Comparison of ENCODE assay signal across 11 cellular contexts in the genomic region with DNA sequence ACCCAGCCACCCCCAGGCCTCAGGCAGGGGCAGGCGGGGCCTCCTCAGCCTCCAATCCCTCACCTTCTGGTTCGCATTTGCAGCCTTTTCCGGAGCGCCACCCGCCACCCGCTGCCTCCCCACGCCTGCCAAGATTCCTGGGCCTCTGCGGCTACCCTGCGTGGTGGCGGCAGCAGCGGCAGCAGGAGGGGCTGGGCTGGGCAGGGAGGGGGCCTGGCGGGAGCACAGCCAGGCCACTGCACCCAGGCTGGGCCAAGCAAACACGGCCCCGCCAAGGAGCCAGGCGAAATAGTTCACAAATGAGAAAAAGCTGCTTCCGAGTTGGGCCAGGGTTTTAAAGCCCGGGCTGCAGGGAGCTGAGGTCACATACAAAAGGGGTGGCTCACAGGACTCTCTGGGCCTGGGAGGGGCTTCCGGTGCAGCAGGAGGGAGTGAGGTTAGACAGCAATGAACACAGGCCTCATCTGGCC. TPM values are rescaled to one million over a fixed set of nuclear protein-coding genes. Genes with fewer than 3 reads are reported as not detected.
DNase-seq lines count a peak whose midpoint lies in the region; ATAC-seq and TF ChIP-seq lines count a peak whose summit lies in the region.
"Had no signal": no experiment of that assay in that cellular context is flagged by ENCODE, and none has a peak within 500 bp of the region (broad histone marks: within the 10 kb centered on the region; RNA-seq: fewer than 3 reads in every experiment).

No MANE protein-coding gene starts in this region.

- H3K36me3 Mint-ChIP-seq in nephron progenitor cell (ENCODE audit: low read depth): no peaks in the 10 kb centered on the region
- H3K36me3 Mint-ChIP-seq: CD4-positive, CD25-positive, alpha-beta regulatory T cell had no signal

- no peak overlapping the region for H3K4me3 ChIP-seq in MG63

- no peak overlapping the region for H3K4me3 Mint-ChIP-seq in nephron progenitor cell
- H3K4me3 Mint-ChIP-seq: CD4-positive, CD25-positive, alpha-beta regulatory T cell had no signal

- no peak overlapping the region for H3K27ac Mint-ChIP-seq in nephron progenitor cell
- H3K27ac Mint-ChIP-seq: CD4-positive, CD25-positive, alpha-beta regulatory T cell had no signal

- H3K9me3 Mint-ChIP-seq in nephron progenitor cell: no peaks in the 10 kb centered on the region

- peak overlapping the region; percentile 50 for H3K27ac ChIP-seq in epithelial cell of prostate

- DNase-seq in AG08396 (ENCODE audit: low spot score): peak; percentile 85
- peak; percentile 95 for DNase-seq in MG63
- DNase-seq in epithelial cell of prostate (ENCODE audit: low read depth, low spot score): no peak
- peak; percentile 40 for DNase-seq in nephron progenitor cell
- no peak for DNase-seq in activated CD4-positive, alpha-beta T cell treated with anti-CD3 and anti-CD28 coated beads for 48 hours
- no peak for DNase-seq in OCI-M1 (lab: John Stamatoyannopoulos, UW)
- DNase-seq in COLO668 (lab: John Stamatoyannopoulos, UW; ENCODE audit: unreplicated experiment): no peak
- DNase-seq: CD4-positive, CD25-positive, alpha-beta regulatory T cell; NCI-H526 treated with DMSO at 0.1 percent for 48 hours; stimulated activated CD4-positive, alpha-beta T cell treated with anti-CD3 and anti-CD28 coated beads, Interleukin-4, amount 100 ng/mL, for 24 hours had no signal

- H3K9me3 ChIP-seq in MG63: no peaks in the 10 kb centered on the region

- no peak for TF ChIP-seq CTCF in nephron progenitor cell (IDR thresholded peaks at IDR 0.05)

- no peaks in the 10 kb centered on the region for H3K27me3 ChIP-seq in MG63

- no peaks in the 10 kb centered on the region for H3K36me3 ChIP-seq in MG63

- peaks cover 13% of the 10 kb centered on the region for H3K27me3 Mint-ChIP-seq in nephron progenitor cell (ENCODE audit: low read depth, poor library complexity)

- ATAC-seq in GM21367 (IDR thresholded peaks at IDR 0.05; ENCODE audit: unreplicated experiment): no peak

- peaks cover 39% of the 10 kb centered on the region for H3K4me1 Mint-ChIP-seq in nephron progenitor cell

RNA-seq across cellular contexts. Expression of a gene that starts 9.8 kb away (rescaled TPM):
- 0.99 and 1.4 TPM in 2 replicates for total RNA-seq in MG63 (2014; rRNA removed; shearing (Covaris generic); ENCODE audit: low replicate concordance)
- total RNA-seq: CD4-positive, CD25-positive, alpha-beta regulatory T cell had no signal

RNA-seq across cellular contexts. Expression of a gene that starts 26.5 kb away (rescaled TPM):
- 64.5 and 65.4 TPM in 2 replicates for total RNA-seq in MG63 (2014; rRNA removed; shearing (Covaris generic); ENCODE audit: low replicate concordance)

RNA-seq across cellular contexts. Expression of a gene that starts 31.3 kb away (rescaled TPM):
- total RNA-seq in MG63 (2014; rRNA removed; shearing (Covaris generic); ENCODE audit: low replicate concordance): not detected in 2 replicates

RNA-seq across cellular contexts. Expression of a gene that starts 34.1 kb away (rescaled TPM):
- 158 and 194 TPM in 2 replicates for total RNA-seq in MG63 (2014; rRNA removed; shearing (Covaris generic); ENCODE audit: low replicate concordance)

RNA-seq across cellular contexts. Expression of a gene that starts 40.7 kb away (rescaled TPM):
- total RNA-seq in MG63 (2014; rRNA removed; shearing (Covaris generic); ENCODE audit: low replicate concordance): 104 and 154 TPM in 2 replicates

Comparison
In these comparisons a context has a peak if more than half of its experiments do, and no peak if none do; other contexts are left out.
1. DNase-seq: peak in AG08396 (single experiment), MG63 (single experiment) and nephron progenitor cell (single experiment); none in epithelial cell of prostate (single experiment), activated CD4-positive, alpha-beta T cell treated with anti-CD3 and anti-CD28 coated beads for 48 hours (single experiment), OCI-M1 (single experiment) and COLO668 (single experiment).